25 cellular contexts compared by ENCODE assay signal in genomic region chr2:136067897-136068540, GRCh38. TPM values are rescaled to one million over a fixed set of nuclear protein-coding genes. Genes with fewer than 3 reads are reported as not detected.
DNase-seq lines count a peak whose midpoint lies in the region; ATAC-seq, FAIRE-seq and TF ChIP-seq lines count a peak whose summit lies in the region.
"Had no signal": no experiment of that assay in that cellular context is flagged by ENCODE, and none has a peak within 500 bp of the region (broad histone marks: within the 10 kb centered on the region; RNA-seq: fewer than 3 reads in every experiment).

No MANE protein-coding gene starts in this region.

- H2AFZ ChIP-seq in SK-N-SH (ENCODE audit: low read depth), result no peak overlapping the region

- peak overlapping the region; percentile 59 for H3K4me3 Mint-ChIP-seq in T-helper 17 cell
- H3K4me3 Mint-ChIP-seq in naive thymus-derived CD8-positive, alpha-beta T cell, result peak overlapping the region in 2 of 10 donors; percentile 24 to 42
- H3K4me3 Mint-ChIP-seq in WTC11, result no peak overlapping the region
- H3K4me3 Mint-ChIP-seq: HFFc6, memory B cell had no signal

- FAIRE-seq in GM18507 (lab: Jason Lieb, UNC), result peak; percentile 38
- FAIRE-seq: D721Med had no signal

- no peak overlapping the region for H3K4me2 ChIP-seq in SK-N-SH

- no peaks in the 10 kb centered on the region for H3K36me3 Mint-ChIP-seq in T-helper 17 cell (ENCODE audit: low read depth)
- peaks cover 0 to 5% (median 4%) of the 10 kb centered on the region in 3 donors for H3K36me3 Mint-ChIP-seq in naive thymus-derived CD8-positive, alpha-beta T cell
- H3K36me3 Mint-ChIP-seq in WTC11, result peaks cover 22% of the 10 kb centered on the region

- TF ChIP-seq RAD21 in SK-N-SH (IDR thresholded peaks at IDR 0.05; ENCODE audit: low read length), result no peak

- H3K27ac Mint-ChIP-seq in T-helper 17 cell, result peak overlapping the region; percentile 86
- H3K27ac Mint-ChIP-seq in naive thymus-derived CD8-positive, alpha-beta T cell, result peak overlapping the region in 9 of 10 donors; percentile 3 to 95 (median 68)
- H3K27ac Mint-ChIP-seq in WTC11, result no peak overlapping the region
- H3K27ac Mint-ChIP-seq: HFFc6, memory B cell had no signal

- H3K9ac ChIP-seq in SK-N-SH, result no peak overlapping the region

- H3F3A ChIP-seq in SK-N-SH (replicated peaks; ENCODE audit: insufficient read depth), result no peaks in the 10 kb centered on the region

- POLR2A ChIA-PET in SK-N-SH (lab: Yijun Ruan, JAX) (interaction anchor here (0.9 to 1.4 kb wide), 4 partner anchors 10 to 357 kb away, joined by 3 to 5 read pairs (median 3); no protein-coding TSS in a partner anchor), WTC11 (lab: Charles Lee) (no interaction called here)
- POLR2A ChIA-PET in naive thymus-derived CD8-positive, alpha-beta T cell (lab: Charles Lee), result interaction anchor here (1.2 kb wide), 1 partner anchor 44 kb away, joined by 3 read pairs; no protein-coding TSS in a partner anchor

- ATAC-seq in SK-N-SH treated with all-trans-retinoic acid at 6 μM for 48 hours (no peak; the same call in 2 of the 3 replicates), T-helper 17 cell (no peak), HG03045 (IDR thresholded peaks at IDR 0.05; ENCODE audit: unreplicated experiment) (no peak), WTC11 (no peak)
- no peak for ATAC-seq in naive thymus-derived CD8-positive, alpha-beta T cell

- no peaks in the 10 kb centered on the region for H3K36me3 ChIP-seq in SK-N-SH (replicated peaks in 1 of 2; ENCODE audit: control insufficient read depth in 1 of 2, insufficient read depth in 2 of 2, low read length in 1 of 2)
- H3K36me3 ChIP-seq: SJCRH30, thyroid gland, vagina, WERI-Rb-1 had no signal

- no peaks in the 10 kb centered on the region for H4K20me1 ChIP-seq in SK-N-SH (ENCODE audit: insufficient read depth)

- TF ChIP-seq CTCF in SK-N-SH (IDR thresholded peaks at IDR 0.05), result no peak
- no peak for TF ChIP-seq CTCF in WTC11 (IDR thresholded peaks at IDR 0.05)

- no peaks in the 10 kb centered on the region for H3K27me3 ChIP-seq in SK-N-SH (ENCODE audit: insufficient read depth)
- H3K27me3 ChIP-seq: SJCRH30, thyroid gland, vagina had no signal

- H3K27ac ChIP-seq in SK-N-SH (ENCODE audit: low read depth in 2 of 2, low read length in 1 of 2), result peak overlapping the region in 1 of 2 experiments; percentile 92; a peak in 2 of 4 replicates
- H3K27ac ChIP-seq: 22Rv1, SJCRH30, thyroid gland, vagina, WERI-Rb-1 had no signal

- H3K4me3 ChIP-seq in SK-N-SH (ENCODE audit: low read depth in 2 of 2, low read length in 1 of 2), result no peak overlapping the region
- H3K4me3 ChIP-seq: SJCRH30, thyroid gland, vagina had no signal

- peak in 1 of 2 experiments; percentile 71; a peak in 2 of 4 replicates for TF ChIP-seq EP300 in SK-N-SH (IDR thresholded peaks at IDR 0.05; ENCODE audit: borderline replicate concordance in 1 of 2, low read depth in 1 of 2, low read length in 1 of 2)

- peaks cover 31% of the 10 kb centered on the region for H3K4me1 Mint-ChIP-seq in T-helper 17 cell
- peaks cover 25 to 57% (median 51%) of the 10 kb centered on the region in 4 donors for H3K4me1 Mint-ChIP-seq in naive thymus-derived CD8-positive, alpha-beta T cell
- peaks cover 6% of the 10 kb centered on the region; the same call in 1 of the 2 replicates for H3K4me1 Mint-ChIP-seq in WTC11

- no peaks in the 10 kb centered on the region for H3K9me2 ChIP-seq in SK-N-SH

- H3K27me3 Mint-ChIP-seq in T-helper 17 cell, result no peaks in the 10 kb centered on the region
- H3K27me3 Mint-ChIP-seq in naive thymus-derived CD8-positive, alpha-beta T cell, result no peaks in the 10 kb centered on the region
- H3K27me3 Mint-ChIP-seq in WTC11 (ENCODE audit: low read depth), result peaks cover 3% of the 10 kb centered on the region; the same call in 1 of the 2 replicates
- H3K27me3 Mint-ChIP-seq: memory B cell; stimulated activated naive CD8-positive, alpha-beta T cell treated with anti-CD3 and anti-CD28 coated beads, Interleukin-15, Interleukin-2, amounts not matched to agents 100 ng/mL and 50 ng/mL, for 24 hours had no signal

- DNase-seq in SK-N-SH (peak; percentile 62), GM18507 (ENCODE audit: extremely low spot score, insufficient read length, low read depth) (no peak), T-helper 17 cell (no peak), NAMALWA (ENCODE audit: low spot score) (no peak), WTC11 (ENCODE audit: low spot score) (no peak)
- DNase-seq in naive thymus-derived CD8-positive, alpha-beta T cell, result no peak
- DNase-seq: activated CD4-positive, alpha-beta T cell treated with anti-CD3 and anti-CD28 coated beads, Interleukin-2, amount 50 U/mL, for 1 hour; activated CD8-positive, alpha-beta memory T cell treated with anti-CD3 and anti-CD28 coated beads, Interleukin-2, amount 50 U/mL, for 4 hours; cerebellar nuclear complex; HFFc6; NCI-H1092; NCI-H187; NCI-H226; NCI-H748 treated with DMSO at 0.1 percent for 48 hours; SJCRH30; thyroid gland; WERI-Rb-1 had no signal

- H3K9me3 ChIP-seq in SK-N-SH (no peaks in the 10 kb centered on the region), T-helper 17 cell (ENCODE audit: control insufficient read depth, low read length, poor library complexity, severe bottlenecking) (no peaks in the 10 kb centered on the region)
- H3K9me3 ChIP-seq: thyroid gland, vagina had no signal

- 18% methylated on average over 9 of the region's 9 CpGs for WGBS in SK-N-SH (ENCODE audit: low lambda C conversion rate)

- H3K9me3 Mint-ChIP-seq in naive thymus-derived CD8-positive, alpha-beta T cell, result peaks cover 0 to 13% (median 9%) of the 10 kb centered on the region in 9 donors
- H3K9me3 Mint-ChIP-seq in WTC11, result peaks cover 26% of the 10 kb centered on the region
- H3K9me3 Mint-ChIP-seq: HFFc6 had no signal

- H3K4me1 ChIP-seq in SK-N-SH (ENCODE audit: control insufficient read depth in 1 of 2, insufficient read depth in 2 of 2, low read depth in 1 of 2, low read length in 1 of 2), result peaks cover 0 to 47% of the 10 kb centered on the region in 2 experiments; a peak in 2 of 4 replicates
- H3K4me1 ChIP-seq: vagina had no signal

- no peaks in the 10 kb centered on the region for H3K79me2 ChIP-seq in SK-N-SH (ENCODE audit: insufficient read depth)

- CTCF ChIA-PET in SK-N-SH (lab: Yijun Ruan, JAX), result interaction anchor here (1.2 to 3.1 kb wide), 4 partner anchors 10 to 312 kb away, joined by 3 to 15 read pairs (median 3); no protein-coding TSS in a partner anchor
- CTCF ChIA-PET in WTC11 (lab: Charles Lee), result no interaction called here

TF ChIP-seq in SK-N-SH, 30 proteins besides CTCF, POLR2A, EP300 and RAD21 (continues in another document):
- TF ChIP-seq NFIC (IDR thresholded peaks at IDR 0.05; ENCODE audit: borderline replicate concordance) (no peak), YY1 (IDR thresholded peaks at IDR 0.05; ENCODE audit: low read depth) (no peak)

TF ChIP-seq in SK-N-SH treated with all-trans-retinoic acid at 6 μM for 48 hours, 23 proteins besides CTCF, POLR2A, EP300 and RAD21 (continues in another document):
- TF ChIP-seq ZC3H10 (CRISPR knock-in tag; IDR thresholded peaks at IDR 0.05) (no peak), TOX (CRISPR knock-in tag; IDR thresholded peaks at IDR 0.05; ENCODE audit: borderline replicate concordance) (no peak), ZFP30 (CRISPR knock-in tag; IDR thresholded peaks at IDR 0.05) (no peak), CREB5 (CRISPR knock-in tag; IDR thresholded peaks at IDR 0.05; ENCODE audit: low read depth) (no peak), PPARA (CRISPR knock-in tag; IDR thresholded peaks at IDR 0.05; ENCODE audit: borderline replicate concordance) (no peak)

TF ChIP-seq in WTC11, 78 proteins besides CTCF, POLR2A, EP300 and RAD21 (continues in another document):
- TF ChIP-seq MYBL2 (CRISPR knock-in tag; IDR thresholded peaks at IDR 0.05) (no peak), IRF1 (CRISPR knock-in tag; IDR thresholded peaks at IDR 0.05) (no peak), ZNF263 (CRISPR knock-in tag; IDR thresholded peaks at IDR 0.05; ENCODE audit: low read depth) (no peak), FOXP4 (CRISPR knock-in tag; IDR thresholded peaks at IDR 0.05) (no peak), ZSCAN18 (CRISPR knock-in tag; IDR thresholded peaks at IDR 0.05) (no peak)

RNA-seq across cellular contexts. Expression of gene CXCR4, which starts 49.9 kb away (rescaled TPM):
- polyA plus RNA-seq in SK-N-SH (2012; rRNA removed), result 0.48 and 1.3 TPM in 2 replicates
- polyA plus RNA-seq in SK-N-SH (2012; cell fraction: cytosol; rRNA removed), result 0.90 and 1.8 TPM in 2 replicates
- polyA plus RNA-seq in SK-N-SH (2012; cell fraction: nucleus; rRNA removed), result 0.31 and 0.35 TPM in 2 replicates
- total RNA-seq in T-helper 17 cell, result 1,000 to 10,000 TPM; 1,189 to 1,429 TPM
- total RNA-seq in naive thymus-derived CD8-positive, alpha-beta T cell, result 100 to 1,000 TPM; 366 TPM
- polyA plus RNA-seq in naive thymus-derived CD8-positive, alpha-beta T cell, result 1,000 to 10,000 TPM in 1 of 3 donors, 100 to 1,000 TPM in 2; 439 to 1,161 (median 485) TPM
- total RNA-seq in WTC11 (2021), result 1.3 to 2.1 TPM (median 1.9 TPM) in 3 replicates
- total RNA-seq: HFFc6, RPMI7951 had no signal

Comparison
In these comparisons a context has a peak if more than half of its experiments do, and no peak if none do; other contexts are left out.
1. RNA of gene CXCR4, which starts 49.9 kb away (total RNA-seq): 1,189 to 1,429 TPM in T-helper 17 cell and 366 TPM in naive thymus-derived CD8-positive, alpha-beta T cell; 1.3 to 2.1 TPM in WTC11; every median in the first group is over 100 times any median in the second.
2. Of the 6 proteins assayed by ChIP-seq in both WTC11 and SK-N-SH: peak only in WTC11: none; only in SK-N-SH: FOXJ3; in both: none; in neither: 5.